19 cellular contexts compared by ENCODE assay signal in genomic region chr5:95043234-95043633, GRCh38.
DNase-seq lines count a peak whose midpoint lies in the region; ATAC-seq, FAIRE-seq and TF ChIP-seq lines count a peak whose summit lies in the region.
"Had no signal": no experiment of that assay in that cellular context is flagged by ENCODE, and none has a peak within 500 bp of the region (broad histone marks: within the 10 kb centered on the region; RNA-seq: fewer than 3 reads in every experiment).

No MANE protein-coding gene starts in this region.

- no peak for TF ChIP-seq RAD21 in HepG2 (CRISPR knock-in tag; IDR thresholded peaks at IDR 0.05)

- H3K27ac ChIP-seq in right lobe of liver (no peak overlapping the region), HepG2 (ENCODE audit: extremely low read length, insufficient read depth, low read length) (no peak overlapping the region), SJCRH30 (no peak overlapping the region), left ventricle myocardium inferior (replicated peaks) (peak overlapping the region; percentile 15), uterus (no peak overlapping the region)
- H3K27ac ChIP-seq: ascending aorta, colonic mucosa, KMS-11 had no signal

- no peaks in the 10 kb centered on the region for H3K4me1 ChIP-seq in right lobe of liver
- no peaks in the 10 kb centered on the region for H3K4me1 ChIP-seq in HepG2 (ENCODE audit: insufficient read depth, low read length)
- H3K4me1 ChIP-seq in SJCRH30: peaks cover 9% of the 10 kb centered on the region; the same call in 1 of the 2 replicates
- H3K4me1 ChIP-seq in left ventricle myocardium inferior: peaks cover 16% of the 10 kb centered on the region
- no peaks in the 10 kb centered on the region for H3K4me1 ChIP-seq in uterus
- H3K4me1 ChIP-seq: ascending aorta, colonic mucosa had no signal

- DNase-seq in right lobe of liver (no peak), HepG2 (ENCODE audit: low spot score) (no peak), SJCRH30 (peak; percentile 13 to 24), left ventricle myocardium inferior (no peak), uterus (no peak)
- DNase-seq in stimulated activated naive CD4-positive, alpha-beta T cell (lab: John Stamatoyannopoulos, UW): no peak
- DNase-seq: activated B cell treated with CpG ODN at 0.5 μM for 24 hours; activated gamma-delta T cell; CD8-positive, alpha-beta T cell; colonic mucosa; NCI-H345; SW 1271; trophoblast cell had no signal

- no peak overlapping the region for H2AFZ ChIP-seq in HepG2 (ENCODE audit: low read length)

- no peaks in the 10 kb centered on the region for H3K36me3 ChIP-seq in right lobe of liver
- no peaks in the 10 kb centered on the region for H3K36me3 ChIP-seq in HepG2 (replicated peaks in 1 of 2; ENCODE audit: control insufficient read depth in 1 of 2, insufficient read depth in 2 of 2, low read length in 2 of 2)
- H3K36me3 ChIP-seq in SJCRH30: no peaks in the 10 kb centered on the region
- H3K36me3 ChIP-seq in left ventricle myocardium inferior: no peaks in the 10 kb centered on the region
- no peaks in the 10 kb centered on the region for H3K36me3 ChIP-seq in uterus
- H3K36me3 ChIP-seq: ascending aorta, colonic mucosa had no signal

- ATAC-seq in right lobe of liver (peak in 3 of 4 donors; percentile 51 to 72 (median 59)), HepG2 (no peak), HG03139 (IDR thresholded peaks at IDR 0.05; ENCODE audit: unreplicated experiment) (no peak), GM18517 (IDR thresholded peaks at IDR 0.05; ENCODE audit: unreplicated experiment) (no peak)
- ATAC-seq: CD8-positive, alpha-beta T cell; stimulated activated memory B cell treated with anti-CD40 and anti-IgM and Interleukin-4, amounts not matched to agents 10 μg/mL and 1 μg/mL and 100 μg/mL, for 72 hours had no signal

- no peak overlapping the region for H3K4me3 ChIP-seq in right lobe of liver
- H3K4me3 ChIP-seq in HepG2 (replicated peaks in 1 of 3; ENCODE audit: insufficient read depth in 1 of 3, low read depth in 2 of 3, low read length in 3 of 3): no peak overlapping the region
- H3K4me3 ChIP-seq in SJCRH30: no peak overlapping the region
- no peak overlapping the region for H3K4me3 ChIP-seq in left ventricle myocardium inferior
- H3K4me3 ChIP-seq in uterus: no peak overlapping the region
- H3K4me3 ChIP-seq: ascending aorta, colonic mucosa had no signal

- intact Hi-C loops in right lobe of liver (cut with DNase I) (no loop called here), HepG2 (cut with micrococcal nuclease; ENCODE audit: unreplicated experiment) (no loop called here), left ventricle myocardium inferior (cut with micrococcal nuclease) (no loop called here), uterus (cut with DNase I; ENCODE audit: low total_unique reads) (no loop called here)

- BruUV-seq in HepG2 (replicated peaks; lab: Mats Ljungman, UMichigan): no TSS peak

- POLR2A ChIA-PET in HepG2 (lab: Yijun Ruan, JAX): no interaction called here

- H3K4me2 ChIP-seq in HepG2 (ENCODE audit: low read depth, low read length): no peak overlapping the region
- H3K4me2 ChIP-seq: KMS-11 had no signal

- H3K27me3 ChIP-seq in right lobe of liver (no peaks in the 10 kb centered on the region), HepG2 (ENCODE audit: control insufficient read depth in 1 of 2, insufficient read depth in 2 of 2, low read length in 2 of 2) (no peaks in the 10 kb centered on the region), SJCRH30 (no peaks in the 10 kb centered on the region), left ventricle myocardium inferior (ENCODE audit: low read depth) (no peaks in the 10 kb centered on the region), uterus (no peaks in the 10 kb centered on the region)
- H3K27me3 ChIP-seq: ascending aorta, colonic mucosa had no signal

- H3K79me2 ChIP-seq in HepG2 (ENCODE audit: insufficient read depth, low read length): no peaks in the 10 kb centered on the region

- no peak for TF ChIP-seq CTCF in right lobe of liver (IDR thresholded peaks at IDR 0.05)
- TF ChIP-seq CTCF in HepG2 (CRISPR knock-in tag; IDR thresholded peaks at IDR 0.05): no peak
- no peak for TF ChIP-seq CTCF in left ventricle myocardium inferior (IDR thresholded peaks at IDR 0.05; ENCODE audit: borderline replicate concordance)
- no peak for TF ChIP-seq CTCF in uterus (IDR thresholded peaks at IDR 0.05)

- in situ Hi-C loops in HepG2 (cut with HindIII; ENCODE audit: extremely low pct_ligation_motif_present, low pct_unique_long_range_greater_than_20kb): no loop called here

- TF ChIP-seq POLR2A in right lobe of liver (IDR thresholded peaks at IDR 0.05) (no peak), HepG2 (IDR thresholded peaks at IDR 0.05; ENCODE audit: insufficient read depth in 1 of 2, low read depth in 2 of 2, low read length in 2 of 2) (no peak), uterus (IDR thresholded peaks at IDR 0.05) (no peak)

- no peak for TF ChIP-seq EP300 in HepG2 (IDR thresholded peaks at IDR 0.05; ENCODE audit: low read depth in 2 of 2, low read length in 2 of 2)
- TF ChIP-seq EP300 in HepG2 (CRISPR knock-in tag; IDR thresholded peaks at IDR 0.05; ENCODE audit: borderline replicate concordance): no peak

- CTCF ChIA-PET in HepG2 (lab: Yijun Ruan, JAX; ENCODE audit: low intra/inter-chr PET ratio, low total read pairs): no interaction called here

- no peak overlapping the region for H3K9ac ChIP-seq in HepG2 (ENCODE audit: insufficient read depth, low read depth, low read length)
- H3K9ac ChIP-seq: KMS-11 had no signal

- FAIRE-seq in HepG2 (lab: Jason Lieb, UNC): no peak
- FAIRE-seq: keratinocyte had no signal

- no peaks in the 10 kb centered on the region for H4K20me1 ChIP-seq in HepG2 (ENCODE audit: insufficient read depth, low read length)

- H3K9me3 ChIP-seq in right lobe of liver (no peaks in the 10 kb centered on the region), HepG2 (ENCODE audit: low read length) (no peaks in the 10 kb centered on the region), SJCRH30 (replicated peaks) (no peaks in the 10 kb centered on the region), left ventricle myocardium inferior (replicated peaks) (peaks cover 14% of the 10 kb centered on the region), uterus (no peaks in the 10 kb centered on the region)
- H3K9me3 ChIP-seq: ascending aorta, colonic mucosa had no signal

TF ChIP-seq in HepG2, 621 proteins besides CTCF, POLR2A, EP300 and RAD21 (continues in another document):
- TF ChIP-seq TEAD3 (CRISPR knock-in tag; optimal IDR thresholded peaks at IDR 0.05; ENCODE audit: borderline replicate concordance) (no peak), ZNF678 (CRISPR knock-in tag; IDR thresholded peaks at IDR 0.05) (no peak), ZNF749 (CRISPR knock-in tag; IDR thresholded peaks at IDR 0.05; ENCODE audit: borderline replicate concordance) (no peak), DPF2 (CRISPR knock-in tag; IDR thresholded peaks at IDR 0.05; ENCODE audit: borderline replicate concordance, low read depth) (no peak), ZKSCAN8 (CRISPR knock-in tag; IDR thresholded peaks at IDR 0.05; ENCODE audit: borderline replicate concordance) (no peak), ZNF20 (CRISPR knock-in tag; IDR thresholded peaks at IDR 0.05) (no peak), SKIL (CRISPR knock-in tag; IDR thresholded peaks at IDR 0.05; ENCODE audit: borderline replicate concordance) (no peak), KDM2A (CRISPR knock-in tag; IDR thresholded peaks at IDR 0.05; ENCODE audit: borderline replicate concordance, low read depth) (no peak), ZHX1 (CRISPR knock-in tag; IDR thresholded peaks at IDR 0.05; ENCODE audit: low read depth) (no peak), NR2C2 (CRISPR knock-in tag; IDR thresholded peaks at IDR 0.05; ENCODE audit: borderline replicate concordance) (no peak)

Comparison
In these comparisons a context has a peak if more than half of its experiments do, and no peak if none do; other contexts are left out.
1. ATAC-seq: peak in right lobe of liver (3 of 4); none in HepG2 (single experiment), HG03139 (single experiment) and GM18517 (single experiment).
2. DNase-seq: peak in SJCRH30 (2 of 2); none in right lobe of liver (0 of 3), HepG2 (single experiment), left ventricle myocardium inferior (single experiment), uterus (0 of 2) and stimulated activated naive CD4-positive, alpha-beta T cell (0 of 6).